Comparison of ENCODE assay signal across 8 cellular contexts in genomic region chr7:103279963-103280802, GRCh38. TPM values are rescaled to one million over a fixed set of nuclear protein-coding genes. Genes with fewer than 3 reads are reported as not detected.
DNase-seq lines count a peak whose midpoint lies in the region; ATAC-seq and TF ChIP-seq lines count a peak whose summit lies in the region.
"Not testable (repeated sequence)": the region's sequence is repeated elsewhere in the genome, so short reads cannot be mapped to it uniquely, and the experiment has no call there.

No MANE protein-coding gene starts in this region.

- peak; percentile 93 for ATAC-seq in GM21529 (IDR thresholded peaks at IDR 0.05; ENCODE audit: unreplicated experiment)

- H2AFZ ChIP-seq in OCI-LY1 (ENCODE audit: low read length), result peak overlapping the region; percentile 28

- peak overlapping the region; percentile 88 for H3K4me3 Mint-ChIP-seq in endothelial cell (ENCODE audit: unreplicated experiment)

- H3K4me2 ChIP-seq in OCI-LY1 (ENCODE audit: low read length), result peak overlapping the region; percentile 93

- DNase-seq in DMS 273 (lab: John Stamatoyannopoulos, UW; ENCODE audit: unreplicated experiment), result peak; percentile 95
- peak; percentile 86 for DNase-seq in activated T-cell treated with anti-CD3 and anti-CD28 coated beads for 24 hours (ENCODE audit: low read depth)
- peak; percentile 55 for DNase-seq in endothelial cell (ENCODE audit: low spot score)
- DNase-seq in stimulated activated CD8-positive, alpha-beta memory T cell treated with anti-CD3 and anti-CD28 coated beads, Interleukin-15, amount 100 ng/mL, for 24 hours (ENCODE audit: low read depth), result peak; percentile 67

- H4K20me1 ChIP-seq in OCI-LY1 (ENCODE audit: insufficient read depth, low read length), result not testable (repeated sequence)

- not testable (repeated sequence) for H3K27ac ChIP-seq in HUES6 (ENCODE audit: low read depth, low read length)
- peak overlapping the region; percentile 79 for H3K27ac ChIP-seq in OCI-LY1 (ENCODE audit: low read depth, low read length, poor library complexity, severe bottlenecking)

- not testable (repeated sequence) for TF ChIP-seq CTCF in OCI-LY1 (IDR thresholded peaks at IDR 0.05; ENCODE audit: low read length); endothelial cell (IDR thresholded peaks at IDR 0.05; ENCODE audit: unreplicated experiment)

- not testable (repeated sequence) for H3K9me3 Mint-ChIP-seq in endothelial cell (ENCODE audit: unreplicated experiment)

- peak overlapping the region; percentile 73 for H3K4me3 ChIP-seq in HUES6 (ENCODE audit: low read depth, low read length)
- H3K4me3 ChIP-seq in OCI-LY1 (ENCODE audit: low read depth, low read length, poor library complexity, severe bottlenecking), result peak overlapping the region; percentile 84
- peak overlapping the region; percentile 53 for H3K4me3 ChIP-seq in mononuclear cell (ENCODE audit: low read length)

- not testable (repeated sequence) for H3K36me3 Mint-ChIP-seq in endothelial cell (ENCODE audit: low read depth, unreplicated experiment)

- H3K9me3 ChIP-seq in HUES6 (ENCODE audit: control insufficient read depth, insufficient read depth, low read depth, low read length); OCI-LY1 (ENCODE audit: low read length); mononuclear cell (ENCODE audit: low read depth, low read length): not testable (repeated sequence)

- H3K9ac ChIP-seq in HUES6 (ENCODE audit: low read length) (peak overlapping the region; percentile 60), OCI-LY1 (ENCODE audit: low read length) (peak overlapping the region; percentile 94)

- not testable (repeated sequence) for H3K27ac Mint-ChIP-seq in endothelial cell (ENCODE audit: unreplicated experiment)

- not testable (repeated sequence) for H3K27me3 Mint-ChIP-seq in endothelial cell (ENCODE audit: unreplicated experiment)

- H3K4me1 ChIP-seq in HUES6 (ENCODE audit: control insufficient read depth, insufficient read depth, low read length), result not testable (repeated sequence)
- peaks cover 27% of the 10 kb centered on the region for H3K4me1 ChIP-seq in OCI-LY1 (ENCODE audit: insufficient read depth, low read length, severe bottlenecking)
- peaks cover 10% of the 10 kb centered on the region for H3K4me1 ChIP-seq in mononuclear cell (ENCODE audit: insufficient read depth, low read length)

- H3K4me1 Mint-ChIP-seq in endothelial cell (ENCODE audit: unreplicated experiment), result not testable (repeated sequence)

- not testable (repeated sequence) for H3K9me2 ChIP-seq in OCI-LY1 (ENCODE audit: low read depth, low read length)

- H3K27me3 ChIP-seq in HUES6 (ENCODE audit: control insufficient read depth, insufficient read depth, low read length), result peaks cover 36% of the 10 kb centered on the region
- not testable (repeated sequence) for H3K27me3 ChIP-seq in OCI-LY1 (ENCODE audit: insufficient read depth, low read length); mononuclear cell (ENCODE audit: insufficient read depth, low read length)

- not testable (repeated sequence) for H3F3A ChIP-seq in OCI-LY1 (ENCODE audit: insufficient read depth, low read length)

- H3K79me2 ChIP-seq in OCI-LY1 (ENCODE audit: insufficient read depth, low read length), result peaks cover 11% of the 10 kb centered on the region

- not testable (repeated sequence) for H3K36me3 ChIP-seq in HUES6 (ENCODE audit: control insufficient read depth, insufficient read depth, low read length); OCI-LY1 (ENCODE audit: insufficient read depth, low read length)

RNA-seq across cellular contexts. Expression of gene PMPCB, which starts 17.1 kb away (rescaled TPM):
- 101 TPM for total RNA-seq in endothelial cell (ENCODE audit: unreplicated experiment)
- total RNA-seq in mononuclear cell, result 89.6 TPM
